14 cellular contexts compared by ENCODE assay signal in the genomic region with DNA sequence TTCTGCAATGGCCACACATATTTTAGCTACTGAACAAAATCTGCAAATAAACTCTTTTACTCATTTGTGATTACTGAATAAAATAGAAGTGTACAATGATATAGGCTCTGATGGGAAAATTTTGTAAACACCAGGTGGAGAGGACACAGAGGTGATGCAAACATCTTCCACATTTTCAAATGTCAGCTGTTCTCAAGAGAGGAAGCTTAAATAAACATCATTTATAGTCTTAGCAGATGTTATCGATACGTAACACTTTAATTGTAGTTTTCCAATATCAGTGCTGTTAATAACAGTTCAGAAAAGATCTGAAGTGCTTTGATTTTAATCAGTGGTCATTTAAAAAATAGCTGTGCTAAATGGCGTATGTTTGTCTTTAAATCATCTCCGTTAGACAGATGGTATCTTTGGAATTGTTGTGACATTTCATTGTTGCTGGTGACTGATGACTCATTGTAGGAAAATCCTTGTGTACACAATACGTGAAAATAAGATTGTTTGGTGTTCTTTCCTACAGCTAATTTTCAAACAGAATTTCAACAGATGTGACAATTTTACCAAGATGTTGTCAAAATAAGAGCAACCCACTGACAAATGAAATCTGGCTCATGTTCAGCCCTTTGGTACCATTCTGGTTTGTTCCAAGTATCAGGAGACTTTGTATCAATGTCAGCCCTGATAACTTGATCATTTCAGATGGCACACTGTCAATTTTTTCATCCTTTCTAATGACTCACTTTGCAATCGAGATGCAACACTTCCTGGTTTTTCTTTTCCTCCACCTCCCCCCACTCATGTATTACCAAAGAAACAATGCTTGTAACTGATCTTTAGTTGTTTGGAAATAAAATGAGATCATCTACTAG.
DNase-seq lines count a peak whose midpoint lies in the region; ATAC-seq, FAIRE-seq and TF ChIP-seq lines count a peak whose summit lies in the region.
"Had no signal": no experiment of that assay in that cellular context is flagged by ENCODE, and none has a peak within 500 bp of the region (broad histone marks: within the 10 kb centered on the region; RNA-seq: fewer than 3 reads in every experiment).

No MANE protein-coding gene starts in this region.

- H2BK15ac ChIP-seq in IMR-90 (ENCODE audit: low read depth, low read length) = no peak overlapping the region

- CTCF ChIA-PET in IMR-90 (lab: Yijun Ruan, JAX) = no interaction called here

- TF ChIP-seq POLR2A in IMR-90 (IDR thresholded peaks at IDR 0.05; ENCODE audit: low read depth, low read length) = no peak

- no peak overlapping the region for H4K5ac ChIP-seq in IMR-90 (ENCODE audit: low read depth, low read length)

- H3K4me2 ChIP-seq in IMR-90 (ENCODE audit: low read depth, low read length) (peak overlapping the region; percentile 10; the same call in 1 of the 2 replicates), Karpas-422 (ENCODE audit: low read depth, low read length, poor library complexity, severe bottlenecking) (no peak overlapping the region)

- H3K27ac ChIP-seq in IMR-90 (ENCODE audit: insufficient read depth, low read length) (no peak overlapping the region), SJSA1 (peak overlapping the region; percentile 83), Karpas-422 (ENCODE audit: low read length) (no peak overlapping the region)
- H3K27ac ChIP-seq: ascending aorta, SJCRH30, testis had no signal

- peak overlapping the region; percentile 50; the same call in 1 of the 2 replicates for H3K18ac ChIP-seq in IMR-90 (ENCODE audit: low read depth, low read length)

- DNase-seq in COR-L47 (lab: John Stamatoyannopoulos, UW) = peak; percentile 76
- peak; percentile 61 for DNase-seq in IMR-90
- peak in 1 of 2 experiments; percentile 44 for DNase-seq in SJSA1 (ENCODE audit: low read depth in 1 of 2, low spot score in 2 of 2)
- no peak for DNase-seq in Karpas-422
- DNase-seq in activated CD4-positive, CD25-positive, alpha-beta regulatory T cell (lab: John Stamatoyannopoulos, UW) = no peak
- DNase-seq: activated CD8-positive, alpha-beta T cell treated with anti-CD3 and anti-CD28 coated beads for 36 hours; Calu3; stimulated activated CD4-positive, alpha-beta T cell treated with anti-CD3 and anti-CD28 coated beads, Interleukin-1b, Interleukin-23, amount 100 ng/mL, for 48 hours; testis had no signal

- H2BK20ac ChIP-seq in IMR-90 (ENCODE audit: low read depth, low read length) = no peak overlapping the region

- H2AFZ ChIP-seq in IMR-90 (replicated peaks; ENCODE audit: low read length, poor library complexity) (no peak overlapping the region), Karpas-422 (ENCODE audit: low read length) (no peak overlapping the region)

- TF ChIP-seq CTCF in IMR-90 (conservative IDR thresholded peaks at IDR 0.05; ENCODE audit: low read depth, low read length) = no peak

- no peaks in the 10 kb centered on the region for H3K9me1 ChIP-seq in IMR-90 (ENCODE audit: insufficient read depth, low read length)

- H3K4ac ChIP-seq in IMR-90 (ENCODE audit: low read depth, low read length) = no peak overlapping the region

- no peak overlapping the region for H2BK5ac ChIP-seq in IMR-90 (ENCODE audit: low read depth, low read length, poor library complexity, severe bottlenecking)

- H3K27me3 ChIP-seq in IMR-90 (ENCODE audit: control insufficient read depth, insufficient read depth, low read length) (no peaks in the 10 kb centered on the region), SJSA1 (replicated peaks) (no peaks in the 10 kb centered on the region), Karpas-422 (ENCODE audit: low read length) (no peaks in the 10 kb centered on the region)
- H3K27me3 ChIP-seq: ascending aorta, SJCRH30, testis had no signal

- no peaks in the 10 kb centered on the region; a peak in 1 of 4 replicates for H3K79me1 ChIP-seq in IMR-90 (ENCODE audit: low read depth in 1 of 2, low read length in 2 of 2)

- BruUV-seq in IMR-90 (replicated peaks; lab: Mats Ljungman, UMichigan) = no TSS peak

- H3K9ac ChIP-seq in IMR-90 (ENCODE audit: low read depth, low read length) (no peak overlapping the region), Karpas-422 (ENCODE audit: low read length) (no peak overlapping the region)

- H3K9me3 ChIP-seq in IMR-90 (ENCODE audit: control insufficient read depth, insufficient read depth, low read length) (no peaks in the 10 kb centered on the region), SJSA1 (replicated peaks) (no peaks in the 10 kb centered on the region), Karpas-422 (ENCODE audit: low read length) (peaks cover 25% of the 10 kb centered on the region)
- H3K9me3 ChIP-seq: ascending aorta, testis had no signal

- intact Hi-C loops in IMR-90 (cut with micrococcal nuclease) = loop anchor here (5.0 kb wide), 1 partner anchor 399 kb away; no protein-coding TSS in a partner anchor

- TF ChIP-seq RAD21 in IMR-90 (IDR thresholded peaks at IDR 0.05; ENCODE audit: low read length) = no peak

- H2BK120ac ChIP-seq in IMR-90 (ENCODE audit: low read depth, low read length) = 0 out of 2 replicates have a peak overlapping the region, but pooled peaks have one; percentile 13

- no peaks in the 10 kb centered on the region for H3K79me2 ChIP-seq in Karpas-422 (ENCODE audit: low read length)

- H2AK5ac ChIP-seq in IMR-90 (ENCODE audit: low read depth, low read length) = no peak overlapping the region

- in situ Hi-C loops in IMR-90 (cut with MboI; ENCODE audit: low sequenced_read_pairs) = no loop called here

- 33% methylated on average over 1 of the region's 6 CpGs; no CpG with 5 or more reads in 1 of the 2 experiments for WGBS in IMR-90 (ENCODE audit: extremely low coverage in 2 of 2, insufficient read length in 1 of 2), 2 experiments

- H4K91ac ChIP-seq in IMR-90 (ENCODE audit: insufficient read depth, low read depth, low read length) = no peak overlapping the region

- H3K23ac ChIP-seq in IMR-90 (ENCODE audit: low read depth, low read length) = no peak overlapping the region

- H2AK9ac ChIP-seq in IMR-90 (replicated peaks; ENCODE audit: low read depth, low read length, poor library complexity) = no peak overlapping the region

- ATAC-seq in IMR-90 (ENCODE audit: low read depth) (no peak), HG02885 (IDR thresholded peaks at IDR 0.05; ENCODE audit: poor library complexity, unreplicated experiment) (no peak), GM21529 (IDR thresholded peaks at IDR 0.05; ENCODE audit: unreplicated experiment) (no peak)
- ATAC-seq: activated CD8-positive, alpha-beta T cell treated with anti-CD3 and anti-CD28 coated beads for 36 hours had no signal

- POLR2A ChIA-PET in IMR-90 (lab: Charles Lee; ENCODE audit: unreplicated experiment) = no interaction called here

- peak; percentile 79 for FAIRE-seq in islet of Langerhans (lab: Jason Lieb, UNC)

- H3K4me1 ChIP-seq in IMR-90 (ENCODE audit: control insufficient read depth, insufficient read depth, low read length) (peaks cover 1% of the 10 kb centered on the region; the same call in 1 of the 2 replicates), SJSA1 (replicated peaks) (peaks cover 13% of the 10 kb centered on the region), Karpas-422 (ENCODE audit: low read length) (no peaks in the 10 kb centered on the region)
- H3K4me1 ChIP-seq: ascending aorta, testis had no signal

- no peaks in the 10 kb centered on the region for H3K9me2 ChIP-seq in Karpas-422 (replicated peaks; ENCODE audit: insufficient read depth, low read length)

- H3K56ac ChIP-seq in IMR-90 (ENCODE audit: extremely low read depth, insufficient read depth, low read length) = no peak overlapping the region

- H3K36me3 ChIP-seq in IMR-90 (ENCODE audit: control insufficient read depth, insufficient read depth, low read length) = no peaks in the 10 kb centered on the region
- H3K36me3 ChIP-seq in SJSA1 = no peaks in the 10 kb centered on the region
- no peaks in the 10 kb centered on the region for H3K36me3 ChIP-seq in Karpas-422 (ENCODE audit: insufficient read depth, low read length)
- H3K36me3 ChIP-seq: ascending aorta, SJCRH30 had no signal

- H3K4me3 ChIP-seq in IMR-90 (ENCODE audit: insufficient read depth, low read depth, low read length) (no peak overlapping the region), SJSA1 (no peak overlapping the region), Karpas-422 (ENCODE audit: low read length) (no peak overlapping the region)
- H3K4me3 ChIP-seq: ascending aorta, SJCRH30, testis had no signal

- H4K8ac ChIP-seq in IMR-90 (ENCODE audit: low read depth in 2 of 2, low read length in 2 of 2) = peak overlapping the region in 1 of 2 experiments; percentile 14; a peak in 1 of 4 replicates

- H4K20me1 ChIP-seq in IMR-90 (ENCODE audit: insufficient read depth, low read length) (no peaks in the 10 kb centered on the region), Karpas-422 (ENCODE audit: insufficient read depth, low read depth, low read length) (no peaks in the 10 kb centered on the region)

- dilution Hi-C loops in IMR-90 (cut with HindIII; ENCODE audit: low sequenced_read_pairs, unreplicated experiment) = no loop called here

- H3K14ac ChIP-seq in IMR-90 (replicated peaks; ENCODE audit: low read depth, low read length) = 0 out of 2 replicates have a peak overlapping the region, but pooled peaks have one; percentile 8

TF ChIP-seq in IMR-90, 13 proteins besides CTCF, POLR2A, EP300 and RAD21:
- TF ChIP-seq RFX5 (IDR thresholded peaks at IDR 0.05; ENCODE audit: low read depth, low read length) = no peak
- no peak for TF ChIP-seq MAZ (IDR thresholded peaks at IDR 0.05; ENCODE audit: borderline replicate concordance, low read depth, low read length)
- peak; percentile 15; the same call in 1 of the 2 replicates for TF ChIP-seq CEBPB (IDR thresholded peaks at IDR 0.05; ENCODE audit: low read depth, low read length)
- 0 out of 2 replicates have a peak, but pooled peaks have one; percentile 3 for TF ChIP-seq FOS (IDR thresholded peaks at IDR 0.05; ENCODE audit: low read depth, low read length)
- no peak for TF ChIP-seq MXI1 (IDR thresholded peaks at IDR 0.05; ENCODE audit: borderline replicate concordance, low read depth, low read length)

Comparison
In these comparisons a context has a peak if more than half of its experiments do, and no peak if none do; other contexts are left out.
1. DNase-seq: peak in COR-L47 (single experiment) and IMR-90 (single experiment); none in Karpas-422 (single experiment) and activated CD4-positive, CD25-positive, alpha-beta regulatory T cell (0 of 4).